Comparison of ENCODE assay signal across 8 cellular contexts in genomic region chr1:225427249-225428065, GRCh38. TPM values are rescaled to one million over a fixed set of nuclear protein-coding genes. Genes with fewer than 3 reads are reported as not detected.
DNase-seq lines count a peak whose midpoint lies in the region; ATAC-seq and TF ChIP-seq lines count a peak whose summit lies in the region.

Gene LBR (minus strand): TSS chr1:225428038. CDS start chr1:225424075, 3,963 bp downstream.

- H3K9me3 ChIP-seq in gastroesophageal sphincter (no peaks in the 10 kb centered on the region), neutrophil (no peaks in the 10 kb centered on the region)

- H3K27me3 ChIP-seq in gastroesophageal sphincter (no peaks in the 10 kb centered on the region), neutrophil (no peaks in the 10 kb centered on the region)

- no peak for TF ChIP-seq EP300 in gastroesophageal sphincter (IDR thresholded peaks at IDR 0.05)

- peaks cover 10 to 56% (median 25%) of the 10 kb centered on the region in 3 donors for H3K4me1 ChIP-seq in gastroesophageal sphincter
- H3K4me1 ChIP-seq in neutrophil (ENCODE audit: control insufficient read depth in 1 of 2, insufficient read depth in 1 of 2, low read depth in 1 of 2, low read length in 1 of 2): peaks cover 59 to 66% of the 10 kb centered on the region in 2 experiments

- peak within 1 kb of the TSS; percentile 90 to 99 for H3K4me3 ChIP-seq in gastroesophageal sphincter
- peak within 1 kb of the TSS; percentile 96 to 98 for H3K4me3 ChIP-seq in neutrophil (ENCODE audit: low read depth in 1 of 2, low read length in 1 of 2)

- no peaks in the 10 kb centered on the region for H3K36me3 ChIP-seq in gastroesophageal sphincter
- H3K36me3 ChIP-seq in neutrophil: peaks cover 11% of the 10 kb centered on the region

- DNase-seq in ELF-1 (ENCODE audit: low read depth, low spot score) (peak; percentile 70), HT1080 (ENCODE audit: low read depth) (no peak), activated T-helper 1 cell treated with Interleukin-2 at 50 U/mL for 16 hours (ENCODE audit: low read depth) (peak; percentile 29), COLO829 (ENCODE audit: low spot score) (no peak), NCI-H446 (lab: John Stamatoyannopoulos, UW) (no peak)

- peak; percentile 88 to 89 for TF ChIP-seq POLR2A in gastroesophageal sphincter (IDR thresholded peaks at IDR 0.05)

- 0% methylated on average over 4 to 6 of the region's 93 CpGs for WGBS in gastroesophageal sphincter (ENCODE audit: low coverage in 1 of 2), 2 donors

- H3K27ac ChIP-seq in gastroesophageal sphincter (peak within 1 kb of the TSS; percentile 96 to 99 (median 98)), neutrophil (peak within 1 kb of the TSS; percentile 98)

- ATAC-seq in GM21447 (IDR thresholded peaks at IDR 0.05; ENCODE audit: unreplicated experiment) (peak; percentile 24), gastroesophageal sphincter (peak; percentile 51)

- TF ChIP-seq CTCF in gastroesophageal sphincter (IDR thresholded peaks at IDR 0.05) (no peak), neutrophil (IDR thresholded peaks at IDR 0.05) (no peak)

RNA-seq across cellular contexts. Expression of gene LBR, which starts in this region (rescaled TPM):
- 37.8 and 45.9 TPM in 2 replicates for total RNA-seq in HT1080 (2014; rRNA removed; shearing (Covaris generic))
- polyA plus RNA-seq in HT1080 (2015; cell fraction: cytosol; rRNA removed): 63.9 and 74.8 TPM in 2 replicates
- polyA plus RNA-seq in HT1080 (2015; cell fraction: nucleus; rRNA removed): 127 and 140 TPM in 2 replicates
- total RNA-seq in gastroesophageal sphincter: 100 to 1,000 TPM in 1 of 4 donors, 10 to 100 TPM in 3; 78.2 to 139 (median 92.8) TPM

Comparison
In these comparisons a context has a peak if more than half of its experiments do, and no peak if none do; other contexts are left out.
1. DNase-seq: peak in ELF-1 (single experiment) and activated T-helper 1 cell treated with Interleukin-2 at 50 U/mL for 16 hours (single experiment); none in HT1080 (single experiment), COLO829 (single experiment) and NCI-H446 (0 of 2).